In genomic region chr5:108727639-108728565, GRCh38 we compare ENCODE assay signal across 1 cellular context.
A peak's percentile ranks its signal among the peaks of the same experiment; 100 is the strongest.
TF ChIP-seq lines count a peak whose summit lies in the region.

No MANE protein-coding gene starts in this region.

TF ChIP-seq in SK-N-SH, 30 proteins besides CTCF, POLR2A, EP300 and RAD21 (continued from another document):
- TF ChIP-seq MAX (IDR thresholded peaks at IDR 0.05; ENCODE audit: low read depth) (peak; percentile 95), MEF2A (IDR thresholded peaks at IDR 0.05; ENCODE audit: borderline replicate concordance, low read depth) (no peak), PBX3 (IDR thresholded peaks at IDR 0.05) (no peak), FOSL2 (IDR thresholded peaks at IDR 0.05; ENCODE audit: borderline replicate concordance, low read depth) (no peak; the same call in 1 of the 2 replicates), SMC3 (IDR thresholded peaks at IDR 0.05; ENCODE audit: low read depth, low read length) (no peak), TCF12 (IDR thresholded peaks at IDR 0.05) (0 out of 2 replicates have a peak, but pooled peaks have one; percentile 32), RXRA (IDR thresholded peaks at IDR 0.05; ENCODE audit: borderline replicate concordance, low read depth) (no peak), FOXJ3 (CRISPR knock-in tag; IDR thresholded peaks at IDR 0.05) (no peak; the same call in 1 of the 2 replicates), EZH2phosphoT487 (IDR thresholded peaks at IDR 0.05; ENCODE audit: borderline replicate concordance, low read depth) (no peak), GATA2 (CRISPR knock-in tag; IDR thresholded peaks at IDR 0.05) (no peak), SIN3A (IDR thresholded peaks at IDR 0.05; ENCODE audit: borderline replicate concordance, low read depth, low read length) (peak; percentile 82; the same call in 1 of the 2 replicates), CHD2 (IDR thresholded peaks at IDR 0.05; ENCODE audit: low read length, partially characterized antibody) (peak; percentile 66), USF1 (IDR thresholded peaks at IDR 0.05; ENCODE audit: borderline replicate concordance, low read depth) (no peak; the same call in 1 of the 2 replicates), JUND (IDR thresholded peaks at IDR 0.05) (no peak), USF2 (IDR thresholded peaks at IDR 0.05; ENCODE audit: borderline replicate concordance, low read depth, low read length) (no peak), RCOR1 (IDR thresholded peaks at IDR 0.05; ENCODE audit: low read length) (peak; percentile 33; the same call in 1 of the 2 replicates), TEAD4 (IDR thresholded peaks at IDR 0.05; ENCODE audit: borderline replicate concordance, insufficient read depth) (0 out of 2 replicates have a peak, but pooled peaks have one; percentile 47), MXI1 (IDR thresholded peaks at IDR 0.05; ENCODE audit: low read depth, low read length) (peak; percentile 61), TAF1 (IDR thresholded peaks at IDR 0.05; ENCODE audit: borderline replicate concordance, low read depth, low read length) (peak; percentile 95), RFX5 (IDR thresholded peaks at IDR 0.05; ENCODE audit: low read length) (no peak)
